1 cellular context compared by ENCODE assay signal in genomic region chr9:128148509-128149000, GRCh38.
TF ChIP-seq lines count a peak whose summit lies in the region.

No MANE protein-coding gene starts in this region.

TF ChIP-seq in A549, 52 proteins besides CTCF, POLR2A, EP300 and RAD21 (continued from another document):
- TF ChIP-seq, protein P1, sequence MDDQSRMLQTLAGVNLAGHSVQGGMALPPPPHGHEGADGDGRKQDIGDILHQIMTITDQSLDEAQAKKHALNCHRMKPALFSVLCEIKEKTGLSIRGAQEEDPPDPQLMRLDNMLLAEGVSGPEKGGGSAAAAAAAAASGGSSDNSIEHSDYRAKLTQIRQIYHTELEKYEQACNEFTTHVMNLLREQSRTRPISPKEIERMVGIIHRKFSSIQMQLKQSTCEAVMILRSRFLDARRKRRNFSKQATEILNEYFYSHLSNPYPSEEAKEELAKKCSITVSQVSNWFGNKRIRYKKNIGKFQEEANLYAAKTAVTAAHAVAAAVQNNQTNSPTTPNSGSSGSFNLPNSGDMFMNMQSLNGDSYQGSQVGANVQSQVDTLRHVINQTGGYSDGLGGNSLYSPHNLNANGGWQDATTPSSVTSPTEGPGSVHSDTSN (IDR thresholded peaks at IDR 0.05), result no peak
- TF ChIP-seq, protein P2, sequence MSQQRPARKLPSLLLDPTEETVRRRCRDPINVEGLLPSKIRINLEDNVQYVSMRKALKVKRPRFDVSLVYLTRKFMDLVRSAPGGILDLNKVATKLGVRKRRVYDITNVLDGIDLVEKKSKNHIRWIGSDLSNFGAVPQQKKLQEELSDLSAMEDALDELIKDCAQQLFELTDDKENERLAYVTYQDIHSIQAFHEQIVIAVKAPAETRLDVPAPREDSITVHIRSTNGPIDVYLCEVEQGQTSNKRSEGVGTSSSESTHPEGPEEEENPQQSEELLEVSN (IDR thresholded peaks at IDR 0.05; ENCODE audit: borderline replicate concordance, low read depth), result no peak
- TF ChIP-seq CBX8 (IDR thresholded peaks at IDR 0.05), result no peak
- no peak for TF ChIP-seq HDAC2 (IDR thresholded peaks at IDR 0.05)
- no peak for TF ChIP-seq MYC (IDR thresholded peaks at IDR 0.05; ENCODE audit: borderline replicate concordance, low read length)
- no peak for TF ChIP-seq CHD4 (IDR thresholded peaks at IDR 0.05; ENCODE audit: borderline replicate concordance)
- no peak for TF ChIP-seq PHF8 (IDR thresholded peaks at IDR 0.05; ENCODE audit: borderline replicate concordance, low read depth)
- TF ChIP-seq ESRRA (IDR thresholded peaks at IDR 0.05; ENCODE audit: borderline replicate concordance, low read length), result no peak
- TF ChIP-seq CBX2 (IDR thresholded peaks at IDR 0.05; ENCODE audit: borderline replicate concordance, low read depth), result no peak
- TF ChIP-seq, protein P3, sequence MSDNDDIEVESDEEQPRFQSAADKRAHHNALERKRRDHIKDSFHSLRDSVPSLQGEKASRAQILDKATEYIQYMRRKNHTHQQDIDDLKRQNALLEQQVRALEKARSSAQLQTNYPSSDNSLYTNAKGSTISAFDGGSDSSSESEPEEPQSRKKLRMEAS (IDR thresholded peaks at IDR 0.05), result no peak
- no peak for TF ChIP-seq NR3C1 (IDR thresholded peaks at IDR 0.05)
- TF ChIP-seq TP53 (CRISPR knock-in tag; IDR thresholded peaks at IDR 0.05), result no peak
- no peak for TF ChIP-seq RNF2 (IDR thresholded peaks at IDR 0.05; ENCODE audit: borderline replicate concordance, low read depth)
- TF ChIP-seq POLR2AphosphoS2 (conservative IDR thresholded peaks at IDR 0.05; ENCODE audit: low read length), result no peak
- no peak for TF ChIP-seq HOXA7 (CRISPR knock-in tag; IDR thresholded peaks at IDR 0.05)
